In the genomic region with DNA sequence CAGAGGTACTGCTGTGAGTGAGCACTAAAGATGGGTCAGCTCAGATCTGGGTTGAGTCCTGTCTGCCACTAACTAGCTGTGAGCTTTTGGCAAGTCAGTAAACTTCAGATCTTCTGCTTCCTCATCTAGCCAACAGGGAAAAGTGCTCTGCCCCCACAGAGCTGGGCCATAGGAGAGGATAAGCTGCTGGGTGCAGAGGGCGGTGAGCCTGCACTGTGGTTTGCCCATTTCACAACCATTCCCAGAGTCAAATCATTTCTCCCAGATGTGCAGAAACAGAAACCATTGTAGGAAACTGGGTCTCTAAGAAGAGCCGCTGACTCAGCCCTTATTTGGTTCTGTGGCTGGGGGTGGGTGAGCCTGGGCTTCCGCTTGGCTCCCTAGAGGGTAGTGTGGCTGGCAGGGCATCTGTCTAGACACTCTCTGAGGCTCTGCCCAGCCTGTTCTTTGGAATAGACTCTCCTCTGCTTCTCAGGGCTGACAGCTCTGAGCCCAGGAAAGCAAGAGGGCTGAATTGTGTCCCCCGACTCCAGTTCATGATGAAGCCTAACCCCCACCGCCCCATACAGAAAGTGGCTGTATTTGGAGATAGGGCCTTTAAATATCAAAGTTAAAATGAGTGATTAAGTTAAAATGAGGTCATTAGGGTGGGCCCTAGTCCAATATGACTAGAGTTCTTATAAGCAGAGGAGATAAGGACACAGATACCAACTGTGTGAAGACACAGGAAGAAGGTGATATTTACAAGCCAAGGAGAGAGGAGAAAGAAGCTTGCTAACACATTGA, we compare ENCODE assay signal across 9 cellular contexts. TPM values are rescaled to one million over a fixed set of nuclear protein-coding genes. Genes with fewer than 3 reads are reported as not detected.
A peak's percentile ranks its signal among the peaks of the same experiment; 100 is the strongest.
DNase-seq lines count a peak whose midpoint lies in the region; ATAC-seq, FAIRE-seq and TF ChIP-seq lines count a peak whose summit lies in the region.
"Had no signal": no experiment of that assay in that cellular context is flagged by ENCODE, and none has a peak within 500 bp of the region (broad histone marks: within the 10 kb centered on the region; RNA-seq: fewer than 3 reads in every experiment).

No MANE protein-coding gene starts in this region.

- 85% methylated on average over 5 of the region's 5 CpGs for WGBS in pancreas, 2 donors

- ATAC-seq in HG02938 (IDR thresholded peaks at IDR 0.05; ENCODE audit: unreplicated experiment) (peak; percentile 85), pancreas (peak in 3 of 4 donors; percentile 47 to 87 (median 87))

- H4K20me1 ChIP-seq in OCI-LY7 (ENCODE audit: insufficient read depth, low read length) = no peaks in the 10 kb centered on the region

- H3K4me3 ChIP-seq in OCI-LY7 (ENCODE audit: low read depth, low read length, poor library complexity, severe bottlenecking) (peak overlapping the region; percentile 38), pancreas (no peak overlapping the region)

- H3K4me1 ChIP-seq in OCI-LY7 (ENCODE audit: insufficient read depth, low read length, poor library complexity, severe bottlenecking) (peaks cover 19% of the 10 kb centered on the region), pancreas (no peaks in the 10 kb centered on the region)

- H2AFZ ChIP-seq in OCI-LY7 (ENCODE audit: low read length) = 0 out of 2 replicates have a peak overlapping the region, but pooled peaks have one; percentile 11

- H3K4me2 ChIP-seq in OCI-LY7 (ENCODE audit: low read length) = peak overlapping the region; percentile 69

- peak; percentile 60 for DNase-seq in stimulated activated CD4-positive, alpha-beta T cell treated with anti-CD3 and anti-CD28 coated beads, Interleukin-15, amount 100 ng/mL, for 24 hours
- no peak for DNase-seq in stimulated activated CD4-positive, alpha-beta T cell treated with anti-CD3 and anti-CD28 coated beads, Interleukin-4, amount 100 ng/mL, for 4 hours
- DNase-seq in OCI-LY7 (ENCODE audit: low spot score) (peak; percentile 69), dedifferentiated amniotic fluid mesenchymal stem cell (ENCODE audit: extremely low spot score) (peak; percentile 54), pancreas (peak in 1 of 6 donors; percentile 63), NCI-H774 (lab: John Stamatoyannopoulos, UW) (no peak), NCI-H1417 treated with DMSO at 0.1 percent for 48 hours (lab: John Stamatoyannopoulos, UW) (no peak)

- no peak for FAIRE-seq in pancreas (lab: Jason Lieb, UNC)
- FAIRE-seq: colon had no signal

- no peaks in the 10 kb centered on the region for H3K27me3 ChIP-seq in pancreas

- no TSS peak for BruUV-seq in OCI-LY7 (replicated peaks; lab: Mats Ljungman, UMichigan)

- TF ChIP-seq CTCF in OCI-LY7 (conservative IDR thresholded peaks at IDR 0.05; ENCODE audit: low read length) = no peak
- no peak for TF ChIP-seq CTCF in pancreas (IDR thresholded peaks at IDR 0.05)

- POLR2A ChIA-PET in OCI-LY7 (lab: Charles Lee) = interaction anchor here (0.6 to 1.2 kb wide), 3 partner anchors 10 to 35 kb away, joined by 3 read pairs; no protein-coding TSS in a partner anchor

- CTCF ChIA-PET in OCI-LY7 (lab: Charles Lee; ENCODE audit: unreplicated experiment) = interaction anchor here (0.6 to 2.2 kb wide), 4 partner anchors 19 to 28 kb away, joined by 3 to 9 read pairs (median 4); no protein-coding TSS in a partner anchor

- no peak overlapping the region for H3K27ac ChIP-seq in OCI-LY7 (ENCODE audit: low read depth, low read length, poor library complexity, severe bottlenecking)
- no peak overlapping the region for H3K27ac ChIP-seq in pancreas

- no peaks in the 10 kb centered on the region for H3K36me3 ChIP-seq in OCI-LY7 (ENCODE audit: insufficient read depth, low read length)
- H3K36me3 ChIP-seq in pancreas = no peaks in the 10 kb centered on the region

- no peaks in the 10 kb centered on the region for H3K9me2 ChIP-seq in OCI-LY7 (ENCODE audit: insufficient read depth, low read length)

- H3K9me3 ChIP-seq in OCI-LY7 (ENCODE audit: low read length) = no peaks in the 10 kb centered on the region
- no peaks in the 10 kb centered on the region for H3K9me3 ChIP-seq in pancreas

- intact Hi-C loops in OCI-LY7 (cut with micrococcal nuclease; ENCODE audit: unreplicated experiment) (no loop called here), pancreas (cut with DNase I) (no loop called here)

- no peaks in the 10 kb centered on the region for H3K79me2 ChIP-seq in OCI-LY7 (ENCODE audit: insufficient read depth, low read depth, low read length)

RNA-seq across cellular contexts. Expression of a gene that starts 29.5 kb away (rescaled TPM):
- total RNA-seq in OCI-LY7 (2014; rRNA removed; shearing (Covaris generic)) = 0.08 and 0.19 TPM in 2 replicates
- total RNA-seq in OCI-LY7 (2022) = 0.41 and 0.46 TPM in 2 replicates
- total RNA-seq in pancreas = 1 to 10 TPM; 1.1 to 6.0 (median 1.8) TPM
- polyA plus RNA-seq in pancreas = 1 to 10 TPM; 1.8 to 2.3 TPM

RNA-seq across cellular contexts. Expression of a gene that starts 50.3 kb away (rescaled TPM):
- total RNA-seq in OCI-LY7 (2014; rRNA removed; shearing (Covaris generic)) = 41.6 and 51.5 TPM in 2 replicates
- total RNA-seq in OCI-LY7 (2022) = 80.0 and 85.6 TPM in 2 replicates
- total RNA-seq in pancreas = 1 to 10 TPM in 3 of 6 donors, under 1 TPM in 3; 0.31 to 8.4 (median 0.99) TPM
- polyA plus RNA-seq in pancreas = under 1 TPM; 0.14 to 0.34 TPM

Comparison
In these comparisons a context has a peak if more than half of its experiments do, and no peak if none do; other contexts are left out.
1. DNase-seq: peak in stimulated activated CD4-positive, alpha-beta T cell treated with anti-CD3 and anti-CD28 coated beads, Interleukin-15, amount 100 ng/mL, for 24 hours (single experiment), OCI-LY7 (single experiment) and dedifferentiated amniotic fluid mesenchymal stem cell (single experiment); none in stimulated activated CD4-positive, alpha-beta T cell treated with anti-CD3 and anti-CD28 coated beads, Interleukin-4, amount 100 ng/mL, for 4 hours (0 of 2), NCI-H774 (single experiment) and NCI-H1417 treated with DMSO at 0.1 percent for 48 hours (single experiment).
2. RNA of a gene that starts 50.3 kb away (total RNA-seq): 41.6 to 85.6 TPM in OCI-LY7; 0.31 to 8.4 TPM in pancreas; every median in the first group is over 4 times any median in the second.